8 cellular contexts compared by ENCODE assay signal in the genomic region with DNA sequence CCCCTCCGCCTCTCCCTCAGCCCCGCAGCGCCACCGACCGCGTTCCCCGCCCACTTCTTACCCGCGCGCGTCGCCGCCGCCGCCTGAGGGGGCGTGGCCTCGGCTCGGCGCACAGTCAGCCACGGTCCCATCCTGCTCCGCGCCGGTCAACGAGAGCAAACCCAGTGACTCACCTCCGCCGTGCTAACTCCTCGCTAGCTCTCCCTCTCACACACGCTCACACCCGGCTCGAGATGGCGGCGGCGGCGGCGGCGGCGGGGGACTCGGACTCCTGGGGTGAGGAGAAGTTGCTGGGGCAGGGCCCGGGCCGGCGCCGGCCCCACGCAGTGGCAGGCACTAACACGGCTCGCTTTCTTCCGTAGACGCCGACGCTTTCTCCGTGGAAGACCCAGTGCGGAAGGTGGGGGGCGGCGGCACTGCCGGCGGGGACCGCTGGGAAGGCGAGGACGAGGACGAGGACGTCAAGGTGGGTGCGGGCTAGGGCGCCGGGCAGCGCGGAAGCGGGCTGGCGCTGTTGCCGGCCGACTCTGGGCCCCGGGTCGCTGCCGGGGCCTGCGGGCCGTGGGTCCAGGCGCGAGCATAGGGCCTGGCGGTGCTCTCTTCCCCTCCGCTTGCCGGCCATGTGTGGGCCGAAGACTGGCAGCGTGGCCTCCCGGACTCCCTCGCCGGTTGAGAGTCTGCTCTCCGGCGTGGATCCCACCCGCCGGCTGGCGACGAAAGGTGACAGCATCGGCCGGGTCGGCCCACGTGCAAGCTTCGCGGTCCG. TPM values are rescaled to one million over a fixed set of nuclear protein-coding genes. Genes with fewer than 3 reads are reported as not detected.
DNase-seq lines count a peak whose midpoint lies in the region; ATAC-seq and TF ChIP-seq lines count a peak whose summit lies in the region.

A gene with protein sequence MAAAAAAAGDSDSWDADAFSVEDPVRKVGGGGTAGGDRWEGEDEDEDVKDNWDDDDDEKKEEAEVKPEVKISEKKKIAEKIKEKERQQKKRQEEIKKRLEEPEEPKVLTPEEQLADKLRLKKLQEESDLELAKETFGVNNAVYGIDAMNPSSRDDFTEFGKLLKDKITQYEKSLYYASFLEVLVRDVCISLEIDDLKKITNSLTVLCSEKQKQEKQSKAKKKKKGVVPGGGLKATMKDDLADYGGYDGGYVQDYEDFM (plus strand): TSS at position 186 of the 766 bp plus-strand sequence. CDS start 48 bp downstream, at position 234.

- intact Hi-C loops in left lung (cut with DNase I): no loop called here

- H3K36me3 ChIP-seq in BE2C (peaks cover 25% of the 10 kb centered on the region), left lung (peaks cover 0 to 31% of the 10 kb centered on the region in 2 donors)

- H3K4me1 ChIP-seq in BE2C (peaks cover 5% of the 10 kb centered on the region; the same call in 1 of the 2 replicates), left lung (peaks cover 23 to 55% of the 10 kb centered on the region in 2 donors)

- H3K27me3 ChIP-seq in BE2C: no peaks in the 10 kb centered on the region
- H3K27me3 ChIP-seq in left lung: no peaks in the 10 kb centered on the region

- peak within 1 kb of the TSS; percentile 95 for H3K4me3 ChIP-seq in BE2C (ENCODE audit: low read depth, low read length)
- H3K4me3 ChIP-seq in left lung: peak within 1 kb of the TSS; percentile 66 to 78

- no peaks in the 10 kb centered on the region for H3K9me3 ChIP-seq in BE2C
- H3K9me3 ChIP-seq in left lung: no peaks in the 10 kb centered on the region

- peak; percentile 84 for ATAC-seq in HG03460 (IDR thresholded peaks at IDR 0.05; ENCODE audit: unreplicated experiment)
- peak; percentile 92 for ATAC-seq in left lung

- DNase-seq in BE2C: peak; percentile 97
- peak; percentile 72 for DNase-seq in GM19240 (ENCODE audit: insufficient read length, low spot score)
- peak; percentile 90 for DNase-seq in NCI-H526 treated with DMSO at 0.1 percent for 48 hours (lab: John Stamatoyannopoulos, UW)
- DNase-seq in activated CD4-positive, alpha-beta T cell treated with anti-CD3 and anti-CD28 coated beads, Interleukin-2, amount 50 U/mL, for 1 hour: peak; percentile 93
- peak; percentile 45 for DNase-seq in cortex of kidney (lab: John Stamatoyannopoulos, UW)
- peak; percentile 96 to 99 for DNase-seq in left lung
- peak; percentile 93 for DNase-seq in stimulated activated CD4-positive, alpha-beta T cell treated with anti-CD3 and anti-CD28 coated beads, Interleukin-2, amount 100 ng/mL, for 4 hours (ENCODE audit: low read depth)

- peak within 1 kb of the TSS; percentile 98 to 99 for H3K27ac ChIP-seq in left lung

- TF ChIP-seq CTCF in BE2C (IDR thresholded peaks at IDR 0.05; ENCODE audit: low read depth, low read length): no peak
- no peak for TF ChIP-seq CTCF in left lung (IDR thresholded peaks at IDR 0.05)

RNA-seq across cellular contexts. Expression of the gene that starts here (rescaled TPM):
- polyA plus RNA-seq in BE2C (2012; ENCODE audit: insufficient read depth, insufficient read length, low read depth): 121 TPM
- total RNA-seq in left lung: 10 to 100 TPM; 58.9 to 77.1 TPM

Comparison
In these comparisons a context has a peak if more than half of its experiments do, and no peak if none do; other contexts are left out.
1. Peak in every context shown above with its lines: DNase-seq, ATAC-seq, H3K4me3 ChIP-seq and H3K27ac ChIP-seq.
2. DNase-seq: peak in every context shown above with its lines; median percentile 98 in left lung; 97 in BE2C; 93 in activated CD4-positive, alpha-beta T cell treated with anti-CD3 and anti-CD28 coated beads, Interleukin-2, amount 50 U/mL, for 1 hour; 93 in stimulated activated CD4-positive, alpha-beta T cell treated with anti-CD3 and anti-CD28 coated beads, Interleukin-2, amount 100 ng/mL, for 4 hours; 90 in NCI-H526 treated with DMSO at 0.1 percent for 48 hours; 72 in GM19240; 45 in cortex of kidney.